1 cellular context compared by ENCODE assay signal in the genomic region with DNA sequence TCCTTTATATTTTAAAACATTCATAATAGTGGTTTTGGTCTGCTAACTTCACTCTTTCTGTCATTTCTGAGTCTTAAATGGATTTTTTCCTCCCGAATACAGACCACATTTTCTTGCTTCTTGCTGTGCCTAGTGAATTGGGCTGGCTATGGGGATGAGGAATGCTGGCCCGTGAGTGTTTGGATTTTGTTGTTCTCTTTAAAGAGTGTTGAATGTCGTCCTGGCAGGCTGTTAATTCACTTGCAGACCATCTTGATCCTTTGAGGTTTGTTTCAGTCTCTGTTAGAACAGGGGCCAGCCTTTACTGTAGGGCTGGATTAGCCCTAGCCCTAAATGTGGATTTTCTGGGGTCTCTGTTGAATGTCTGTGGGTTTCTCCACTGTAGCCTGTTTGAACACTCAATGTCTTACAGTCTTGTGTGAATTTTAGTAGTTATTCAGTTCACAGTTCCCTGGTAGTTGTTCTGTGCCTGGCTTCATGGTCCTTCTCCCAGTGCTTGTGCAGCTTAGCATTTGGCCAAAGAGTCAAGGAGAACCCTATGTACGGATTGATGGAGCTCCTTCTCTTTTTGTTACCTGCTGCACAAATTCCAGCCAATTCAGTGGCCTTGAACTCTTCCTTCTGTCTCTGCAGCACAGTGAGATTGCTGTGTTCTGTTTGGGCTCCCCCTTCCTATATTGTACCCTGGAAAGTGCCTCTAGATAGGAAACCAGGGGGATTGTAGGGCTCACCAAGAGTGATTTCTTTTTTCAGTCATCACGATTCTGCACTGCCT.
TF ChIP-seq lines count a peak whose summit lies in the region.

No MANE protein-coding gene starts in this region.

TF ChIP-seq in WTC11, 78 proteins besides CTCF, POLR2A, EP300 and RAD21 (continued from another document):
- TF ChIP-seq, protein P1, sequence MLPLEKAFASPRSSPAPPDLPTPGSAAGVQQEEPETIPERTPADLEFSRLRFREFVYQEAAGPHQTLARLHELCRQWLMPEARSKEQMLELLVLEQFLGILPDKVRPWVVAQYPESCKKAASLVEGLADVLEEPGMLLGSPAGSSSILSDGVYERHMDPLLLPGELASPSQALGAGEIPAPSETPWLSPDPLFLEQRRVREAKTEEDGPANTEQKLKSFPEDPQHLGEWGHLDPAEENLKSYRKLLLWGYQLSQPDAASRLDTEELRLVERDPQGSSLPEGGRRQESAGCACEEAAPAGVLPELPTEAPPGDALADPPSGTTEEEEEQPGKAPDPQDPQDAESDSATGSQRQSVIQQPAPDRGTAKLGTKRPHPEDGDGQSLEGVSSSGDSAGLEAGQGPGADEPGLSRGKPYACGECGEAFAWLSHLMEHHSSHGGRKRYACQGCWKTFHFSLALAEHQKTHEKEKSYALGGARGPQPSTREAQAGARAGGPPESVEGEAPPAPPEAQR (CRISPR knock-in tag; IDR thresholded peaks at IDR 0.05): no peak
- TF ChIP-seq TEAD1 (CRISPR knock-in tag; IDR thresholded peaks at IDR 0.05) (no peak), ZNF232 (CRISPR knock-in tag; IDR thresholded peaks at IDR 0.05) (no peak), MXD4 (CRISPR knock-in tag; IDR thresholded peaks at IDR 0.05; ENCODE audit: borderline replicate concordance) (no peak)
- TF ChIP-seq, protein P2, sequence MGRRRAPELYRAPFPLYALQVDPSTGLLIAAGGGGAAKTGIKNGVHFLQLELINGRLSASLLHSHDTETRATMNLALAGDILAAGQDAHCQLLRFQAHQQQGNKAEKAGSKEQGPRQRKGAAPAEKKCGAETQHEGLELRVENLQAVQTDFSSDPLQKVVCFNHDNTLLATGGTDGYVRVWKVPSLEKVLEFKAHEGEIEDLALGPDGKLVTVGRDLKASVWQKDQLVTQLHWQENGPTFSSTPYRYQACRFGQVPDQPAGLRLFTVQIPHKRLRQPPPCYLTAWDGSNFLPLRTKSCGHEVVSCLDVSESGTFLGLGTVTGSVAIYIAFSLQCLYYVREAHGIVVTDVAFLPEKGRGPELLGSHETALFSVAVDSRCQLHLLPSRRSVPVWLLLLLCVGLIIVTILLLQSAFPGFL (CRISPR knock-in tag; IDR thresholded peaks at IDR 0.05; ENCODE audit: borderline replicate concordance): no peak
- TF ChIP-seq, protein P3, sequence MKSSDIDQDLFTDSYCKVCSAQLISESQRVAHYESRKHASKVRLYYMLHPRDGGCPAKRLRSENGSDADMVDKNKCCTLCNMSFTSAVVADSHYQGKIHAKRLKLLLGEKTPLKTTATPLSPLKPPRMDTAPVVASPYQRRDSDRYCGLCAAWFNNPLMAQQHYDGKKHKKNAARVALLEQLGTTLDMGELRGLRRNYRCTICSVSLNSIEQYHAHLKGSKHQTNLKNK (CRISPR knock-in tag; IDR thresholded peaks at IDR 0.05): no peak
